1 cellular context compared by ENCODE assay signal in genomic region chr11:114059278-114059983, GRCh38.
TF ChIP-seq lines count a peak whose summit lies in the region.

TSS of gene ZBTB16 (plus strand) at chr11:114059711. CDS start at chr11:114063301, 3,590 bp downstream.

TF ChIP-seq in IMR-90, 13 proteins besides CTCF, POLR2A, EP300 and RAD21 (continued from another document):
- no peak for TF ChIP-seq USF2 (IDR thresholded peaks at IDR 0.05; ENCODE audit: low read depth, low read length)
- TF ChIP-seq CHD1 (IDR thresholded peaks at IDR 0.05; ENCODE audit: low read depth, low read length): no peak
